In genomic region chr1:187911820-187912219, GRCh38 we compare ENCODE assay signal across 23 cellular contexts.
"Had no signal": no experiment of that assay in that cellular context is flagged by ENCODE, and none has a peak within 500 bp of the region (broad histone marks: within the 10 kb centered on the region; RNA-seq: fewer than 3 reads in every experiment).

No MANE protein-coding gene starts in this region.

- H3K4me3 ChIP-seq: adrenal gland, breast epithelium, colonic mucosa, K562 had no signal

- DNase-seq: activated CD4-positive, alpha-beta T cell treated with anti-CD3 and anti-CD28 coated beads for 48 hours; activated CD4-positive, alpha-beta T cell treated with anti-CD3 and anti-CD28 coated beads, Interleukin-2, amount 50 U/mL, for 4 hours; activated CD4-positive, CD25-positive, alpha-beta regulatory T cell treated with anti-CD3 and anti-CD28 coated beads, Interleukin-2, amount 50 U/mL, for 72 hours; activated CD8-positive, alpha-beta memory T cell treated with anti-CD3 and anti-CD28 coated beads, Interleukin-2, amount 50 U/mL, for 48 hours; activated CD8-positive, alpha-beta T cell treated with anti-CD3 and anti-CD28 coated beads, Interleukin-2, amount 10 ng/mL, durations not matched to agents 7 days and 5 days; activated naive CD4-positive, alpha-beta T cell treated with anti-CD3 and anti-CD28 coated beads, Interleukin-2, amount 50 U/mL, for 16 hours; activated naive CD8-positive, alpha-beta T cell treated with anti-CD3 and anti-CD28 coated beads, Interleukin-2, amount 10 ng/mL, durations not matched to agents 7 days and 5 days; activated T-cell treated with anti-CD3 and anti-CD28 coated beads, Interleukin-2, amount 50 U/mL, for 1 hour; adrenal gland; anterior cingulate cortex; caudate nucleus; colonic mucosa; Kasumi-1; NCI-H1105; NCI-H1436; NCI-H187 treated with DMSO at 0.1 percent for 48 hours; NCI-H2081 treated with DMSO at 0.1 percent for 48 hours; NCI-H526; SIG-M5; T-helper 9 cell had no signal

- H3K4me1 ChIP-seq: adrenal gland, breast epithelium, colonic mucosa had no signal

- H3K27ac ChIP-seq: adrenal gland, breast epithelium, colonic mucosa had no signal

- H3K36me3 ChIP-seq: adrenal gland, breast epithelium, colonic mucosa had no signal

- H3K27me3 ChIP-seq: adrenal gland, colonic mucosa had no signal

- H3K9me3 ChIP-seq: adrenal gland, breast epithelium, colonic mucosa had no signal

- ATAC-seq: activated CD8-positive, alpha-beta T cell treated with anti-CD3 and anti-CD28 coated beads, Interleukin-2, amount 10 ng/mL, durations not matched to agents 7 days and 5 days; K562; WTC11 had no signal
